Comparison of ENCODE assay signal across 1 cellular context in genomic region chr19:32720216-32720935, GRCh38.
TF ChIP-seq lines count a peak whose summit lies in the region.

No MANE protein-coding gene starts in this region.

TF ChIP-seq in HEK293, 187 proteins besides CTCF, POLR2A, EP300 and RAD21 (continued from another document):
- TF ChIP-seq ZNF391 (tag by site-specific recombination; IDR thresholded peaks at IDR 0.05; ENCODE audit: borderline replicate concordance, low read depth), result no peak
- TF ChIP-seq ZFP37 (tag by site-specific recombination; IDR thresholded peaks at IDR 0.05), result no peak
- TF ChIP-seq ZNF560 (tag by site-specific recombination; IDR thresholded peaks at IDR 0.05; ENCODE audit: borderline replicate concordance), result no peak
- no peak for TF ChIP-seq PBX3 (CRISPR knock-in tag; IDR thresholded peaks at IDR 0.05)
- no peak for TF ChIP-seq ZNF549 (tag by site-specific recombination; IDR thresholded peaks at IDR 0.05)
